1 cellular context compared by ENCODE assay signal in genomic region chr2:88859461-88859860, GRCh38.
TF ChIP-seq lines count a peak whose summit lies in the region.

No MANE protein-coding gene starts in this region.

TF ChIP-seq in WTC11, 78 proteins besides CTCF, POLR2A, EP300 and RAD21 (continued from another document):
- no peak for TF ChIP-seq ZSCAN18 (CRISPR knock-in tag; IDR thresholded peaks at IDR 0.05)
- no peak for TF ChIP-seq TEAD4 (CRISPR knock-in tag; IDR thresholded peaks at IDR 0.05)
- TF ChIP-seq TP53 (CRISPR knock-in tag; IDR thresholded peaks at IDR 0.05) = no peak
- no peak for TF ChIP-seq E2F4 (CRISPR knock-in tag; IDR thresholded peaks at IDR 0.05; ENCODE audit: borderline replicate concordance, low read depth)
- no peak for TF ChIP-seq ZNF396 (CRISPR knock-in tag; IDR thresholded peaks at IDR 0.05; ENCODE audit: borderline replicate concordance)
- TF ChIP-seq ZNF263 (CRISPR knock-in tag; IDR thresholded peaks at IDR 0.05; ENCODE audit: low read depth) = no peak
- no peak for TF ChIP-seq USF1 (CRISPR knock-in tag; IDR thresholded peaks at IDR 0.05)
- TF ChIP-seq ATF1 (CRISPR knock-in tag; IDR thresholded peaks at IDR 0.05) = no peak
- no peak for TF ChIP-seq CDX4 (CRISPR knock-in tag; IDR thresholded peaks at IDR 0.05; ENCODE audit: borderline replicate concordance)
- TF ChIP-seq ZNF219 (CRISPR knock-in tag; IDR thresholded peaks at IDR 0.05; ENCODE audit: borderline replicate concordance) = no peak
- no peak for TF ChIP-seq TCF7 (CRISPR knock-in tag; IDR thresholded peaks at IDR 0.05; ENCODE audit: low read depth)
- TF ChIP-seq ZNF423 (CRISPR knock-in tag; IDR thresholded peaks at IDR 0.05) = no peak
- no peak for TF ChIP-seq NR2C2 (CRISPR knock-in tag; IDR thresholded peaks at IDR 0.05)
